Comparison of ENCODE assay signal across 1 cellular context in genomic region chr11:46514370-46514769, GRCh38.
TF ChIP-seq lines count a peak whose summit lies in the region.

No MANE protein-coding gene starts in this region.

TF ChIP-seq in GM23338, 12 proteins besides CTCF, POLR2A, EP300 and RAD21 (continued from another document):
- TF ChIP-seq REST (IDR thresholded peaks at IDR 0.05; ENCODE audit: unreplicated experiment), result no peak
- TF ChIP-seq EZH2 (IDR thresholded peaks at IDR 0.05; ENCODE audit: low read depth, unreplicated experiment), result no peak
- TF ChIP-seq ETS1 (IDR thresholded peaks at IDR 0.05), result no peak
- TF ChIP-seq POLR2AphosphoS5 (IDR thresholded peaks at IDR 0.05; ENCODE audit: low read depth), result no peak
- no peak for TF ChIP-seq EZH2phosphoT487 (IDR thresholded peaks at IDR 0.05; ENCODE audit: unreplicated experiment)
- TF ChIP-seq ZNF462 (CRISPR knock-in tag; IDR thresholded peaks at IDR 0.05), result no peak
- no peak for TF ChIP-seq ZNF114 (CRISPR knock-in tag; IDR thresholded peaks at IDR 0.05)
- TF ChIP-seq STAT1 (IDR thresholded peaks at IDR 0.05; ENCODE audit: unreplicated experiment), result no peak
- no peak for TF ChIP-seq CREB1 (CRISPR knock-in tag; IDR thresholded peaks at IDR 0.05; ENCODE audit: low read depth)
- no peak for TF ChIP-seq ZNF331 (CRISPR knock-in tag; IDR thresholded peaks at IDR 0.05; ENCODE audit: low read depth)
TF ChIP-seq in GM23338: peak in this region for 0.
